ENCODE assay signal across 9 cellular contexts in genomic region chr2:239396881-239397681, GRCh38. TPM values are rescaled to one million over a fixed set of nuclear protein-coding genes. Genes with fewer than 3 reads are reported as not detected.
DNase-seq lines count a peak whose midpoint lies in the region; ATAC-seq and TF ChIP-seq lines count a peak whose summit lies in the region.
"Had no signal": no experiment of that assay in that cellular context is flagged by ENCODE, and none has a peak within 500 bp of the region (broad histone marks: within the 10 kb centered on the region; RNA-seq: fewer than 3 reads in every experiment).

No MANE protein-coding gene starts in this region.

- H3K4me1 Mint-ChIP-seq in glutamatergic neuron (ENCODE audit: low read depth, unreplicated experiment) = peaks cover 46% of the 10 kb centered on the region
- peaks cover 34% of the 10 kb centered on the region for H3K4me1 Mint-ChIP-seq in stimulated activated naive CD8-positive, alpha-beta T cell treated with anti-CD3 and anti-CD28 coated beads, Interleukin-15, Interleukin-2, amounts not matched to agents 100 ng/mL and 50 ng/mL, for 24 hours (ENCODE audit: low read depth)

- H3K27ac Mint-ChIP-seq in glutamatergic neuron (ENCODE audit: unreplicated experiment) = peak overlapping the region; percentile 90
- peak overlapping the region; percentile 16 for H3K27ac Mint-ChIP-seq in stimulated activated naive CD8-positive, alpha-beta T cell treated with anti-CD3 and anti-CD28 coated beads, Interleukin-15, Interleukin-2, amounts not matched to agents 100 ng/mL and 50 ng/mL, for 24 hours

- no peak for ATAC-seq in GM19467 (IDR thresholded peaks at IDR 0.05; ENCODE audit: unreplicated experiment)
- ATAC-seq: left colon had no signal

- H3K27me3 Mint-ChIP-seq in glutamatergic neuron (ENCODE audit: unreplicated experiment) = peaks cover 9% of the 10 kb centered on the region
- no peaks in the 10 kb centered on the region for H3K27me3 Mint-ChIP-seq in stimulated activated naive CD8-positive, alpha-beta T cell treated with anti-CD3 and anti-CD28 coated beads, Interleukin-15, Interleukin-2, amounts not matched to agents 100 ng/mL and 50 ng/mL, for 24 hours

- no peaks in the 10 kb centered on the region for H3K36me3 Mint-ChIP-seq in glutamatergic neuron (ENCODE audit: unreplicated experiment)
- peaks cover 3% of the 10 kb centered on the region for H3K36me3 Mint-ChIP-seq in stimulated activated naive CD8-positive, alpha-beta T cell treated with anti-CD3 and anti-CD28 coated beads, Interleukin-15, Interleukin-2, amounts not matched to agents 100 ng/mL and 50 ng/mL, for 24 hours (ENCODE audit: low read depth)

- H3K9me3 Mint-ChIP-seq in glutamatergic neuron (ENCODE audit: unreplicated experiment) = peaks cover 22% of the 10 kb centered on the region
- H3K9me3 Mint-ChIP-seq in stimulated activated naive CD8-positive, alpha-beta T cell treated with anti-CD3 and anti-CD28 coated beads, Interleukin-15, Interleukin-2, amounts not matched to agents 100 ng/mL and 50 ng/mL, for 24 hours = no peaks in the 10 kb centered on the region

- peak overlapping the region; percentile 88 for H3K4me3 Mint-ChIP-seq in glutamatergic neuron (ENCODE audit: unreplicated experiment)
- no peak overlapping the region for H3K4me3 Mint-ChIP-seq in stimulated activated naive CD8-positive, alpha-beta T cell treated with anti-CD3 and anti-CD28 coated beads, Interleukin-15, Interleukin-2, amounts not matched to agents 100 ng/mL and 50 ng/mL, for 24 hours

- DNase-seq in activated CD8-positive, alpha-beta memory T cell treated with anti-CD3 and anti-CD28 coated beads for 24 hours = peak; percentile 71
- DNase-seq in activated CD8-positive, alpha-beta memory T cell treated with anti-CD3 and anti-CD28 coated beads, Interleukin-2, amount 50 U/mL, for 48 hours = no peak
- peak; percentile 36 for DNase-seq in activated CD4-positive, alpha-beta T cell treated with anti-CD3 and anti-CD28 coated beads for 48 hours
- DNase-seq in glutamatergic neuron (no peak), hypothalamus (lab: John Stamatoyannopoulos, UW) (no peak)
- DNase-seq in activated CD4-positive, CD25-positive, alpha-beta regulatory T cell (lab: John Stamatoyannopoulos, UW) = no peak

- no peak for TF ChIP-seq CTCF in glutamatergic neuron (IDR thresholded peaks at IDR 0.05; ENCODE audit: partially characterized antibody, unreplicated experiment)

RNA-seq across cellular contexts. Expression of gene HDAC4, which starts 3.7 kb away (rescaled TPM):
- total RNA-seq in glutamatergic neuron (ENCODE audit: unreplicated experiment) = 90.6 TPM

Comparison
In these comparisons a context has a peak if more than half of its experiments do, and no peak if none do; other contexts are left out.
1. DNase-seq: peak in activated CD8-positive, alpha-beta memory T cell treated with anti-CD3 and anti-CD28 coated beads for 24 hours (single experiment) and activated CD4-positive, alpha-beta T cell treated with anti-CD3 and anti-CD28 coated beads for 48 hours (single experiment); none in activated CD8-positive, alpha-beta memory T cell treated with anti-CD3 and anti-CD28 coated beads, Interleukin-2, amount 50 U/mL, for 48 hours (single experiment), glutamatergic neuron (single experiment), hypothalamus (0 of 51) and activated CD4-positive, CD25-positive, alpha-beta regulatory T cell (0 of 4).